In genomic region chr5:116858705-116859333, GRCh38 we compare ENCODE assay signal across 23 cellular contexts.
"Had no signal": no experiment of that assay in that cellular context is flagged by ENCODE, and none has a peak within 500 bp of the region (broad histone marks: within the 10 kb centered on the region; RNA-seq: fewer than 3 reads in every experiment).

No MANE protein-coding gene starts in this region.

- H3K9me3 Mint-ChIP-seq: activated naive CD4-positive, alpha-beta T cell treated with anti-CD3 and anti-CD28 coated beads for 36 hours; activated T-cell treated with anti-CD3 and anti-CD28 coated beads, Interleukin-2, amount 50 U/mL, for 24 hours; activated T-helper 2 cell treated with anti-CD3 and anti-CD28 coated beads, Interferon-gamma antibody, Interleukin-2, Interleukin-4, amounts not matched to agents 10 μg/mL and 5 μg/mL and 100 μg/mL, durations not matched to agents 14 hours and 24 hours and 36 hours; neural progenitor cell; stimulated activated naive CD8-positive, alpha-beta T cell treated with anti-CD3 and anti-CD28 coated beads, Interleukin-15, amount 100 ng/mL, for 72 hours had no signal

- H3K4me1 Mint-ChIP-seq: activated CD4-positive, alpha-beta T cell treated with anti-CD3 and anti-CD28 coated beads, Interleukin-2, amount 10 ng/mL, durations not matched to agents 24 days and 14 days; stimulated activated naive CD8-positive, alpha-beta T cell treated with anti-CD3 and anti-CD28 coated beads, Interleukin-15, amount 100 ng/mL, for 72 hours had no signal

- H3K27me3 Mint-ChIP-seq: activated CD4-positive, alpha-beta T cell treated with anti-CD3 and anti-CD28 coated beads, Interleukin-2, amount 10 ng/mL, durations not matched to agents 24 days and 14 days; activated T-cell treated with anti-CD3 and anti-CD28 coated beads, Interleukin-2, amount 50 U/mL, for 24 hours; dendritic cell treated with granulocyte-macrophage colony-stimulating factor and Interleukin-4, amounts not matched to agents 40 ng/mL and 50 ng/mL, for 4 days; effector memory CD8-positive, alpha-beta T cell; stimulated activated naive CD8-positive, alpha-beta T cell treated with anti-CD3 and anti-CD28 coated beads, Interleukin-15, amount 100 ng/mL, for 72 hours had no signal

- H3K27ac Mint-ChIP-seq: activated CD4-positive, alpha-beta T cell treated with anti-CD3 and anti-CD28 coated beads, Interleukin-2, amount 10 ng/mL, durations not matched to agents 24 days and 14 days; activated CD8-positive, alpha-beta T cell treated with anti-CD3 and anti-CD28 coated beads, Interleukin-2, amount 10 ng/mL, durations not matched to agents 7 days and 5 days; activated naive CD4-positive, alpha-beta T cell treated with anti-CD3 and anti-CD28 coated beads for 36 hours; activated T-cell treated with anti-CD3 and anti-CD28 coated beads, Interleukin-2, amount 50 U/mL, for 24 hours; activated T-helper 2 cell treated with anti-CD3 and anti-CD28 coated beads, Interferon-gamma antibody, Interleukin-2, Interleukin-4, amounts not matched to agents 10 μg/mL and 5 μg/mL and 100 μg/mL, durations not matched to agents 14 hours and 24 hours and 36 hours; dendritic cell treated with granulocyte-macrophage colony-stimulating factor and Interleukin-4, amounts not matched to agents 40 ng/mL and 50 ng/mL, for 4 days; effector memory CD8-positive, alpha-beta T cell; neural progenitor cell; stimulated activated naive CD8-positive, alpha-beta T cell treated with anti-CD3 and anti-CD28 coated beads, Interleukin-15, amount 100 ng/mL, for 72 hours had no signal

- H3K27ac ChIP-seq: esophagus squamous epithelium, lower lobe of right lung, neural progenitor cell, prostate gland, right atrium auricular region, skin epidermis, suprapubic skin, transverse colon, vagina had no signal

- H3K4me3 ChIP-seq: esophagus squamous epithelium, lower lobe of right lung, neural progenitor cell, prostate gland, right atrium auricular region, skin epidermis, suprapubic skin, transverse colon, vagina had no signal

- H3K36me3 ChIP-seq: esophagus squamous epithelium, lower lobe of right lung, neural progenitor cell, prostate gland, right atrium auricular region, suprapubic skin, transverse colon, vagina had no signal

- FAIRE-seq: islet of Langerhans had no signal

- H3K9me3 ChIP-seq: esophagus squamous epithelium, lower lobe of right lung, prostate gland, right atrium auricular region, suprapubic skin, transverse colon, vagina had no signal

- DNase-seq: activated CD4-positive, alpha-beta T cell treated with anti-CD3 and anti-CD28 coated beads, Interleukin-2, amount 10 ng/mL, durations not matched to agents 24 days and 14 days; activated CD8-positive, alpha-beta T cell treated with anti-CD3 and anti-CD28 coated beads, Interleukin-2, amount 10 ng/mL, durations not matched to agents 7 days and 5 days; activated naive CD4-positive, alpha-beta T cell treated with anti-CD3 and anti-CD28 coated beads for 36 hours; activated T-cell treated with anti-CD3 and anti-CD28 coated beads, Interleukin-2, amount 50 U/mL, for 24 hours; aorta; effector memory CD8-positive, alpha-beta T cell; esophagus squamous epithelium; lower lobe of right lung; midbrain; stimulated activated CD4-positive, alpha-beta T cell treated with anti-CD3 and anti-CD28 coated beads, Interleukin-15, amount 100 ng/mL, for 24 hours; stimulated activated CD4-positive, alpha-beta T cell treated with anti-CD3 and anti-CD28 coated beads, Interleukin-2, amount 100 ng/mL, for 48 hours; stimulated activated naive CD8-positive, alpha-beta T cell treated with anti-CD3 and anti-CD28 coated beads, Interleukin-15, amount 100 ng/mL, for 72 hours; T1000; transverse colon had no signal

- H3K36me3 Mint-ChIP-seq: neural progenitor cell had no signal

- H3K4me2 ChIP-seq: neural progenitor cell had no signal

- H2AFZ ChIP-seq: neural progenitor cell had no signal

- H3K4me1 ChIP-seq: esophagus squamous epithelium, lower lobe of right lung, prostate gland, right atrium auricular region, suprapubic skin, transverse colon, vagina had no signal

- ATAC-seq: activated CD8-positive, alpha-beta T cell treated with anti-CD3 and anti-CD28 coated beads, Interleukin-2, amount 10 ng/mL, durations not matched to agents 7 days and 5 days; effector memory CD8-positive, alpha-beta T cell; lower lobe of right lung; stimulated activated naive CD8-positive, alpha-beta T cell treated with anti-CD3 and anti-CD28 coated beads, Interleukin-15, amount 100 ng/mL, for 72 hours had no signal

- H3K4me3 Mint-ChIP-seq: activated CD4-positive, alpha-beta T cell treated with anti-CD3 and anti-CD28 coated beads, Interleukin-2, amount 10 ng/mL, durations not matched to agents 24 days and 14 days; activated CD8-positive, alpha-beta T cell treated with anti-CD3 and anti-CD28 coated beads, Interleukin-2, amount 10 ng/mL, durations not matched to agents 7 days and 5 days; activated naive CD4-positive, alpha-beta T cell treated with anti-CD3 and anti-CD28 coated beads for 36 hours; activated T-cell treated with anti-CD3 and anti-CD28 coated beads, Interleukin-2, amount 50 U/mL, for 24 hours; dendritic cell treated with granulocyte-macrophage colony-stimulating factor and Interleukin-4, amounts not matched to agents 40 ng/mL and 50 ng/mL, for 4 days; effector memory CD8-positive, alpha-beta T cell; neural progenitor cell; stimulated activated naive CD8-positive, alpha-beta T cell treated with anti-CD3 and anti-CD28 coated beads, Interleukin-15, amount 100 ng/mL, for 72 hours had no signal

- H3K27me3 ChIP-seq: esophagus squamous epithelium, neural progenitor cell, right atrium auricular region, suprapubic skin, vagina had no signal

- H3K9ac ChIP-seq: neural progenitor cell had no signal
